Comparison of ENCODE assay signal across 23 cellular contexts in genomic region chr5:14357441-14357840, GRCh38.
DNase-seq lines count a peak whose midpoint lies in the region; ATAC-seq and TF ChIP-seq lines count a peak whose summit lies in the region.
"Had no signal": no experiment of that assay in that cellular context is flagged by ENCODE, and none has a peak within 500 bp of the region (broad histone marks: within the 10 kb centered on the region; RNA-seq: fewer than 3 reads in every experiment).

No MANE protein-coding gene starts in this region.

- no peaks in the 10 kb centered on the region for H3K27me3 ChIP-seq in heart right ventricle
- H3K27me3 ChIP-seq: brain microvascular endothelial cell, left lung had no signal

- peak overlapping the region in 4 of 10 donors; percentile 10 to 53 (median 30) for H3K27ac ChIP-seq in heart right ventricle
- H3K27ac ChIP-seq: brain microvascular endothelial cell, PC-9 had no signal

- ATAC-seq in heart right ventricle, result peak; percentile 85 to 96 (median 92)
- ATAC-seq in GM18858 (IDR thresholded peaks at IDR 0.05; ENCODE audit: unreplicated experiment), result no peak
- ATAC-seq: activated naive CD8-positive, alpha-beta T cell treated with anti-CD3 and anti-CD28 coated beads, Interleukin-2, amount 50 U/mL, for 24 hours; left lung had no signal

- no peak for TF ChIP-seq CTCF in heart right ventricle (IDR thresholded peaks at IDR 0.05)
- TF ChIP-seq CTCF in neural crest cell (conservative IDR thresholded peaks at IDR 0.05), result no peak
- TF ChIP-seq CTCF in type B pancreatic cell (conservative IDR thresholded peaks at IDR 0.05), result no peak

- H3K27ac Mint-ChIP-seq in neural crest cell (ENCODE audit: unreplicated experiment) (peak overlapping the region; percentile 73), type B pancreatic cell (no peak overlapping the region)
- H3K27ac Mint-ChIP-seq: activated naive CD8-positive, alpha-beta T cell treated with anti-CD3 and anti-CD28 coated beads, Interleukin-2, amount 50 U/mL, for 24 hours; T-helper 1 cell treated with Interleukin-12 subunit alpha and Interleukin-12 subunit beta and Interleukin-4 antibody, amounts not matched to agents 30 μg/mL and 1 μg/mL, for 36 hours had no signal

- H3K36me3 ChIP-seq in heart right ventricle, result peaks cover 0 to 62% (median 18%) of the 10 kb centered on the region in 9 donors

- H3K36me3 Mint-ChIP-seq in neural crest cell (ENCODE audit: low read depth), result peaks cover 8% of the 10 kb centered on the region
- peaks cover 14% of the 10 kb centered on the region for H3K36me3 Mint-ChIP-seq in type B pancreatic cell

- no peaks in the 10 kb centered on the region for H3K9me3 ChIP-seq in heart right ventricle
- H3K9me3 ChIP-seq: left lung had no signal

- H3K9me3 Mint-ChIP-seq in neural crest cell, result no peaks in the 10 kb centered on the region
- H3K9me3 Mint-ChIP-seq in type B pancreatic cell, result no peaks in the 10 kb centered on the region
- H3K9me3 Mint-ChIP-seq: activated naive CD8-positive, alpha-beta T cell treated with anti-CD3 and anti-CD28 coated beads, Interleukin-2, amount 50 U/mL, for 24 hours; T-helper 1 cell treated with Interleukin-12 subunit alpha and Interleukin-12 subunit beta and Interleukin-4 antibody, amounts not matched to agents 30 μg/mL and 1 μg/mL, for 36 hours had no signal

- peaks cover 10 to 56% (median 22%) of the 10 kb centered on the region in 9 donors for H3K4me1 ChIP-seq in heart right ventricle

- peak overlapping the region; percentile 4 for H3K4me3 Mint-ChIP-seq in neural crest cell
- no peak overlapping the region for H3K4me3 Mint-ChIP-seq in type B pancreatic cell
- H3K4me3 Mint-ChIP-seq: activated naive CD8-positive, alpha-beta T cell treated with anti-CD3 and anti-CD28 coated beads, Interleukin-2, amount 50 U/mL, for 24 hours; T-helper 1 cell treated with Interleukin-12 subunit alpha and Interleukin-12 subunit beta and Interleukin-4 antibody, amounts not matched to agents 30 μg/mL and 1 μg/mL, for 36 hours had no signal

- H3K4me1 Mint-ChIP-seq in neural crest cell, result peaks cover 26% of the 10 kb centered on the region
- peaks cover 21% of the 10 kb centered on the region for H3K4me1 Mint-ChIP-seq in type B pancreatic cell (ENCODE audit: unreplicated experiment)
- H3K4me1 Mint-ChIP-seq: activated naive CD8-positive, alpha-beta T cell treated with anti-CD3 and anti-CD28 coated beads, Interleukin-2, amount 50 U/mL, for 24 hours had no signal

- in situ Hi-C loops in G401 (cut with HindIII; ENCODE audit: low sequenced_read_pairs), result loop anchor here (25.0 kb wide), 1 partner anchor 370 kb away; no protein-coding TSS in a partner anchor

- 15 to 17% methylated on average over 9 of the region's 9 CpGs for WGBS in heart right ventricle, 2 donors

- no peaks in the 10 kb centered on the region for H3K27me3 Mint-ChIP-seq in neural crest cell (ENCODE audit: low read depth)
- H3K27me3 Mint-ChIP-seq in type B pancreatic cell, result no peaks in the 10 kb centered on the region
- H3K27me3 Mint-ChIP-seq: activated naive CD8-positive, alpha-beta T cell treated with anti-CD3 and anti-CD28 coated beads, Interleukin-2, amount 50 U/mL, for 24 hours had no signal

- DNase-seq in G401 (ENCODE audit: low spot score) (peak; percentile 71), cerebellar cortex (ENCODE audit: low spot score) (peak; percentile 59), heart right ventricle (peak; percentile 54 to 71), neural crest cell (ENCODE audit: low read depth, low spot score) (no peak), NCI-H1436 (lab: John Stamatoyannopoulos, UW) (no peak), T-helper 9 cell (no peak), type B pancreatic cell (ENCODE audit: extremely low spot score, unreplicated experiment) (no peak)
- DNase-seq: ACHN; activated CD4-positive, alpha-beta T cell treated with anti-CD3 and anti-CD28 coated beads, Interleukin-2, amount 50 U/mL, for 1 hour; activated CD8-positive, alpha-beta memory T cell treated with anti-CD3 and anti-CD28 coated beads, Interleukin-2, amount 50 U/mL, for 4 hours; activated naive CD8-positive, alpha-beta T cell treated with anti-CD3 and anti-CD28 coated beads, Interleukin-2, amount 50 U/mL, for 24 hours; brain microvascular endothelial cell; cortex of kidney; DMS 273 treated with DMSO at 0.1 percent for 48 hours; erythroblast; Karpas-422; NCI-H1930; NCI-H226; occipital lobe; PC-9 had no signal

- intact Hi-C loops in heart right ventricle (cut with DNase I), result loop anchor here in 7 of 10 donors (5.0 to 10.0 kb wide), 4 partner anchors 287 to 373 kb away; no protein-coding TSS in a partner anchor

- peak overlapping the region in 1 of 10 donors; percentile 9 for H3K4me3 ChIP-seq in heart right ventricle
- H3K4me3 ChIP-seq: left lung, PC-9 had no signal

Comparison
In these comparisons a context has a peak if more than half of its experiments do, and no peak if none do; other contexts are left out.
1. DNase-seq: peak in G401 (single experiment), cerebellar cortex (single experiment) and heart right ventricle (2 of 2); none in neural crest cell (single experiment), NCI-H1436 (single experiment), T-helper 9 cell (single experiment) and type B pancreatic cell (single experiment).